Comparison of ENCODE assay signal across 4 cellular contexts in the genomic region with DNA sequence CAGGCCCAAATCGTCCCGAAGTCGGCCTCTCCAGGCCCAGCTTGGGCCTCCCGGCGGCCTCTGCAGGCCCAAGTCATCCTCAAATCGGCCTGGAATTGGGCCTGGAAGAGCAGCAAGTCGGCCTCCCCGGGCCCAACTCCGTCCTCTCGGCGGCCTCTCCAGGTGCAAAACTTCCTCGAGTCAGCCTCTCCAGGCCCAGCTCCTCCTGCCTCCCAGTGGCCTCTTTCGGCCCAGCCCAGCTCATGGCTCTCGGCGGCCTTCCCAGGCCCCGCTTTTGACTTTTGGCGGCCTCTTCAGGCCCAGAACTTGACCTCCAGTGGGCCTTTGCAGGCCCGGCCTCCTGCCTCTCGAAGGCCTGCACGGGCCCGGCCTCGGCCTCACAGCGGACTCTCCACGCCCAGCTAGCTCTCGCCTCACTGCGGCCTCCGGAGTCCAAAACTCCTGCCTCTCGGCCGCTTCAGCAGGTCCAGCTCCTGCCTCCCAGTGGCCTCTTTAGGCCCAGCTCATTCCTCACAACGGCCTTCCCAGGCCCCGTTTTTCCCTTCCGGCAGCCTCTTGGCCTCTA. TPM values are rescaled to one million over a fixed set of nuclear protein-coding genes. Genes with fewer than 3 reads are reported as not detected.
"Had no signal": no experiment of that assay in that cellular context is flagged by ENCODE, and none has a peak within 500 bp of the region (broad histone marks: within the 10 kb centered on the region; RNA-seq: fewer than 3 reads in every experiment).

No MANE protein-coding gene starts in this region.

RNA-seq across cellular contexts. Expression of a gene that starts 26.1 kb away (rescaled TPM):
- total RNA-seq: HT-29 had no signal
- polyA plus RNA-seq: IgD-negative memory B cell had no signal

RNA-seq across cellular contexts. Expression of a gene that starts 33.0 kb away (rescaled TPM):
- total RNA-seq: HT-29, HT1080, IMR-90 had no signal
- polyA plus RNA-seq: IgD-negative memory B cell, IMR-90 had no signal
